In the genomic region with DNA sequence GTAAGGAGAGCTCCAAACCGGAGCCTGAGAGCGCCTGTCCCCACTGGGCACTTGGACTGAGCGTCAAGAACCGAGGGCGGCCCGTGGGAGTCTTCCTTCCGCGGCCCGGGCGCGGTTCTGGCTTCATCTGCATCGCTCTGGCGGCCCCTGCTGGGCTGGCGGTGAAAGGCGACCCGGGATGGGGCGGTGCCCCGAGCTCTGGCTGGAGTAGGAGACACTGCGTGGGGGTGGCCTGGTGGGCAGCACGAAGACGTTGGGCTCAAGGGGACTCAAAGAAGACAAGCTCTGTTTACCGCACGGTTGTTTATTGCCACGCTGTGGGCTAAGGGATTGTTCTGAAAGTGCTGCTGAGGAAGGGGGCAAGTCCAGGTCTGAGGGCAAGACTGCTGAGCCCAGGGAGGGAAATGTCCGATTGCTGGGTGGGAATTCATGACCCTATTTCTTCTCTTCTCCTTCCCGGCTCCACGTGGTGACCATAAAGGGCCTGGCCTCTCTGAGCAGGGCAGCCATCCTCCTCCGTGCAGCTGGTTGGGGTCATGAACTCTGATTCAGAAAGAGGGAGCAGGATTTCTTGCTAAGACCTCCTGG, we compare ENCODE assay signal across 8 cellular contexts. TPM values are rescaled to one million over a fixed set of nuclear protein-coding genes. Genes with fewer than 3 reads are reported as not detected.
DNase-seq lines count a peak whose midpoint lies in the region; TF ChIP-seq lines count a peak whose summit lies in the region.

No MANE protein-coding gene starts in this region.

- peak; percentile 93 for TF ChIP-seq CTCF in HFFc6 (IDR thresholded peaks at IDR 0.05)

- in situ Hi-C loops in G401 (cut with HindIII; ENCODE audit: low sequenced_read_pairs) = no loop called here

- H3K9me3 ChIP-seq in effector memory CD4-positive, alpha-beta T cell (ENCODE audit: control insufficient read depth, low read length) = no peaks in the 10 kb centered on the region

- H3K27me3 Mint-ChIP-seq in HFFc6 (ENCODE audit: insufficient read depth) = no peaks in the 10 kb centered on the region; the same call in 1 of the 2 replicates

- 0 out of 2 replicates have a peak, but pooled peaks cover 5% of the 10 kb centered on the region for H3K36me3 Mint-ChIP-seq in HFFc6 (ENCODE audit: low read depth)

- peaks cover 7% of the 10 kb centered on the region for H3K4me1 ChIP-seq in effector memory CD4-positive, alpha-beta T cell (ENCODE audit: control insufficient read depth, insufficient read depth, low read length, poor library complexity, severe bottlenecking)

- peaks cover 29% of the 10 kb centered on the region for H3K4me1 Mint-ChIP-seq in HFFc6 (ENCODE audit: low read depth)

- DNase-seq in G401 (ENCODE audit: low spot score) (peak; percentile 41), HFFc6 (peak; percentile 42), NCI-H69 (lab: John Stamatoyannopoulos, UW) (peak; percentile 57), mesenteric fat pad (ENCODE audit: low spot score) (peak; percentile 96), middle frontal gyrus (ENCODE audit: extremely low spot score, low spot score) (no peak)
- DNase-seq in activated CD8-positive, alpha-beta memory T cell treated with anti-CD3 and anti-CD28 coated beads for 24 hours = peak; percentile 95
- peak; percentile 63 to 73 (median 66) for DNase-seq in effector memory CD4-positive, alpha-beta T cell
- DNase-seq in stimulated activated CD8-positive, alpha-beta memory T cell treated with anti-CD3 and anti-CD28 coated beads, Interleukin-15, amount 100 ng/mL, for 1 hour (ENCODE audit: low read depth) = peak; percentile 76

- H3K27ac ChIP-seq in effector memory CD4-positive, alpha-beta T cell (ENCODE audit: insufficient read depth, low read length, poor library complexity, severe bottlenecking) = no peak overlapping the region

- H3K36me3 ChIP-seq in effector memory CD4-positive, alpha-beta T cell (ENCODE audit: control insufficient read depth, insufficient read depth, low read length) = no peaks in the 10 kb centered on the region

- no peak overlapping the region for H3K4me3 ChIP-seq in effector memory CD4-positive, alpha-beta T cell (ENCODE audit: insufficient read depth, low read depth, low read length, poor library complexity, severe bottlenecking)

- peak overlapping the region; percentile 92 for H3K27ac Mint-ChIP-seq in HFFc6

- H3K27me3 ChIP-seq in effector memory CD4-positive, alpha-beta T cell (replicated peaks; ENCODE audit: control insufficient read depth, insufficient read depth, low read length, poor library complexity, severe bottlenecking) = no peaks in the 10 kb centered on the region

- H3K4me3 Mint-ChIP-seq in HFFc6 = peak overlapping the region; percentile 72

- H3K9me3 Mint-ChIP-seq in HFFc6 = peaks cover 6% of the 10 kb centered on the region; the same call in 1 of the 2 replicates

RNA-seq across cellular contexts. Expression of a gene that starts 29.8 kb away (rescaled TPM):
- 124 and 143 TPM in 2 replicates for total RNA-seq in G401 (2014; rRNA removed; shearing (Covaris generic))
- total RNA-seq in HFFc6 (2021; fragmentation: NEBNext Ultra II Directional; extraction: Animal tissue kit (Norgen Biotek cat#: 25700)) = 10 to 100 TPM; 14.0 to 25.5 (median 24.0) TPM
- total RNA-seq in mesenteric fat pad = 64.7 TPM

RNA-seq across cellular contexts. Expression of a gene that starts 57.2 kb away (rescaled TPM):
- total RNA-seq in G401 (2014; rRNA removed; shearing (Covaris generic)) = 310 and 384 TPM in 2 replicates
- total RNA-seq in HFFc6 (2021; fragmentation: NEBNext Ultra II Directional; extraction: Animal tissue kit (Norgen Biotek cat#: 25700)) = 100 to 1,000 TPM; 366 to 443 (median 406) TPM
- total RNA-seq in mesenteric fat pad = 129 TPM
